ENCODE assay signal across 21 cellular contexts in the genomic region with DNA sequence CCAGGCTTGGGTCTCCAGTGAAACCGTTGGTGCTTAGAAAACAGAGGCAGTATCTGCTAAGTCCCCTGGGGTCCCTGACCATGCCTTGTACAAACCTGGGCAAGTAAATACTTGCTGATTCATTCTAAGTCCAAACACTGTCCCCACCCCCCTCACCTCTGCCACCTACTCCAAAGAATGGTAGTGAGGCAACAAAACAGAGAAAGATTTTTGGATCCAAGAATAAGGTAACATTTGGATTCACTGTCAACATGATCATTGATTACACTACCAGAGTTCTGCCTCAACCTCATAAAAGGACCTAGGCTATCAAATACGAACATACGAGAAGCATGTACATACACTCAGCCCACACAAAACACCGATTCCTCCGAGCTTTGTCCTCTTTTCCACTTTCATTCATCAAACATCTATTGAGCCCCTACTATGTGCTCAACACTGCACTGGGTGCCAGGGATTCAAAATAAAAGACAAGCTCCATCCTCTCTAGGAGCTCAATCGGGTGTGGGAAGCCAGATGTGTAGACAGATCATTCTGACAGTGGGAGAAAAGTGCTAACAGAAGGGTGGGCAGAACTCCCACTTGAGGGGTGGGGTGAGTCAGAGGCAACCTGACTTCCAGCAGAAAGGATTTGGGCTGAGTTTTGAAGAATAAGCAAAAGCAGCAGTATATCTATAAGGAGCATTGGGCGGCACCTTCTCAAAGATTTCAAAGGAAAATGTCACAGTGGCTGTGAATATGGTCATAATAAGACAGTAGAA.
A peak's percentile ranks its signal among the peaks of the same experiment; 100 is the strongest.
DNase-seq lines count a peak whose midpoint lies in the region; ATAC-seq, FAIRE-seq and TF ChIP-seq lines count a peak whose summit lies in the region.
"Had no signal": no experiment of that assay in that cellular context is flagged by ENCODE, and none has a peak within 500 bp of the region (broad histone marks: within the 10 kb centered on the region; RNA-seq: fewer than 3 reads in every experiment).

No MANE protein-coding gene starts in this region.

- TF ChIP-seq CTCF in liver (IDR thresholded peaks at IDR 0.05; ENCODE audit: low read depth, low read length, missing input control), result no peak
- no peak for TF ChIP-seq CTCF in HepG2 (CRISPR knock-in tag; IDR thresholded peaks at IDR 0.05)
- no peak for TF ChIP-seq CTCF in Loucy (conservative IDR thresholded peaks at IDR 0.05; ENCODE audit: low read length)
- no peak for TF ChIP-seq CTCF in left ventricle myocardium inferior (IDR thresholded peaks at IDR 0.05; ENCODE audit: borderline replicate concordance)

- TF ChIP-seq POLR2A in HepG2 (IDR thresholded peaks at IDR 0.05; ENCODE audit: insufficient read depth in 1 of 2, low read depth in 2 of 2, low read length in 2 of 2), result no peak

- peaks cover 2 to 20% (median 8%) of the 10 kb centered on the region in 4 donors for H3K4me1 ChIP-seq in liver (ENCODE audit: control insufficient read depth in 4 of 4, insufficient read depth in 4 of 4, low read length in 3 of 4)
- H3K4me1 ChIP-seq in HepG2 (ENCODE audit: insufficient read depth, low read length), result peaks cover 1% of the 10 kb centered on the region; the same call in 1 of the 2 replicates
- peaks cover 84% of the 10 kb centered on the region for H3K4me1 ChIP-seq in Loucy (ENCODE audit: insufficient read depth, low read length, poor library complexity, severe bottlenecking)
- H3K4me1 ChIP-seq in left ventricle myocardium inferior, result no peaks in the 10 kb centered on the region

- H3K9ac ChIP-seq in liver (ENCODE audit: low read depth in 1 of 2, low read length in 2 of 2) (no peak overlapping the region), HepG2 (ENCODE audit: insufficient read depth, low read depth, low read length) (no peak overlapping the region), Loucy (ENCODE audit: low read depth, low read length, poor library complexity, severe bottlenecking) (peak overlapping the region; percentile 17)
- H3K9ac ChIP-seq: BLaER1 treated with 17β-estradiol and CSF1 and Interleukin-3, amounts not matched to agents 10 nM and 100 nM; GM23248 had no signal

- in situ Hi-C loops in HepG2 (cut with HindIII; ENCODE audit: extremely low pct_ligation_motif_present, low pct_unique_long_range_greater_than_20kb), result no loop called here

- H3K27me3 ChIP-seq in liver (ENCODE audit: control insufficient read depth in 4 of 4, insufficient read depth in 4 of 4, low read length in 3 of 4) (no peaks in the 10 kb centered on the region), HepG2 (ENCODE audit: control insufficient read depth in 1 of 2, insufficient read depth in 2 of 2, low read length in 2 of 2) (no peaks in the 10 kb centered on the region), Loucy (ENCODE audit: insufficient read depth, low read length, poor library complexity, severe bottlenecking) (no peaks in the 10 kb centered on the region), left ventricle myocardium inferior (ENCODE audit: low read depth) (peaks cover 11% of the 10 kb centered on the region)
- H3K27me3 ChIP-seq: BLaER1 treated with 17β-estradiol and CSF1 and Interleukin-3, amounts not matched to agents 10 nM and 100 nM had no signal

- no peak overlapping the region for H3K4me3 ChIP-seq in liver (ENCODE audit: low read depth in 1 of 3, low read length in 3 of 3)
- H3K4me3 ChIP-seq in HepG2 (replicated peaks in 1 of 3; ENCODE audit: insufficient read depth in 1 of 3, low read depth in 2 of 3, low read length in 3 of 3), result no peak overlapping the region
- no peak overlapping the region for H3K4me3 ChIP-seq in Loucy (ENCODE audit: low read length, poor library complexity, severe bottlenecking)
- H3K4me3 ChIP-seq in left ventricle myocardium inferior, result no peak overlapping the region
- H3K4me3 ChIP-seq: BLaER1 treated with 17β-estradiol and CSF1 and Interleukin-3, amounts not matched to agents 10 nM and 100 nM; GM23248 had no signal

- H3K79me2 ChIP-seq in HepG2 (ENCODE audit: insufficient read depth, low read length) (no peaks in the 10 kb centered on the region), Loucy (ENCODE audit: insufficient read depth, low read length) (peaks cover 78% of the 10 kb centered on the region)

- H3K9me3 ChIP-seq in liver (ENCODE audit: control insufficient read depth in 4 of 4, low read length in 3 of 4) (no peaks in the 10 kb centered on the region), HepG2 (ENCODE audit: low read length) (no peaks in the 10 kb centered on the region), Loucy (ENCODE audit: insufficient read depth, low read depth, low read length) (no peaks in the 10 kb centered on the region), left ventricle myocardium inferior (replicated peaks) (peaks cover 5% of the 10 kb centered on the region)

- no peak for FAIRE-seq in HepG2 (lab: Jason Lieb, UNC)
- FAIRE-seq: A204.1, GM12891, GM18507, H1 had no signal

- POLR2A ChIA-PET in HepG2 (lab: Yijun Ruan, JAX), result no interaction called here

- no peaks in the 10 kb centered on the region for H3K9me2 ChIP-seq in Loucy (replicated peaks; ENCODE audit: low read depth, low read length)

- H3K27ac ChIP-seq in liver (ENCODE audit: low read depth in 1 of 2, low read length in 2 of 2), result peak overlapping the region; percentile 3 to 28
- no peak overlapping the region for H3K27ac ChIP-seq in HepG2 (ENCODE audit: extremely low read length, insufficient read depth, low read length)
- no peak overlapping the region for H3K27ac ChIP-seq in left ventricle myocardium inferior (replicated peaks)
- H3K27ac ChIP-seq: 22Rv1; BLaER1 treated with 17β-estradiol and CSF1 and Interleukin-3, amounts not matched to agents 10 nM and 100 nM; GM23248 had no signal

- 71% methylated on average over 7 of the region's 7 CpGs for WGBS in liver
- 38% methylated on average over 7 of the region's 7 CpGs for WGBS in HepG2 (ENCODE audit: low lambda C conversion rate)

- H4K20me1 ChIP-seq in HepG2 (ENCODE audit: insufficient read depth, low read length), result no peaks in the 10 kb centered on the region
- H4K20me1 ChIP-seq in Loucy (ENCODE audit: insufficient read depth, low read length, poor library complexity, severe bottlenecking), result no peaks in the 10 kb centered on the region
- H4K20me1 ChIP-seq: BLaER1 treated with 17β-estradiol and CSF1 and Interleukin-3, amounts not matched to agents 10 nM and 100 nM had no signal

- intact Hi-C loops in HepG2 (cut with micrococcal nuclease; ENCODE audit: unreplicated experiment) (no loop called here), left ventricle myocardium inferior (cut with micrococcal nuclease) (no loop called here)

- TF ChIP-seq RAD21 in liver (IDR thresholded peaks at IDR 0.05) (peak in 1 of 2 donors; percentile 31), HepG2 (CRISPR knock-in tag; IDR thresholded peaks at IDR 0.05) (no peak)

- no peaks in the 10 kb centered on the region for H3K36me3 ChIP-seq in liver (ENCODE audit: control insufficient read depth in 4 of 4, insufficient read depth in 3 of 4, low read depth in 1 of 4, low read length in 3 of 4)
- H3K36me3 ChIP-seq in HepG2 (replicated peaks in 1 of 2; ENCODE audit: control insufficient read depth in 1 of 2, insufficient read depth in 2 of 2, low read length in 2 of 2), result no peaks in the 10 kb centered on the region
- H3K36me3 ChIP-seq in Loucy (ENCODE audit: insufficient read depth, low read length), result no peaks in the 10 kb centered on the region; the same call in 1 of the 2 replicates
- H3K36me3 ChIP-seq in left ventricle myocardium inferior, result no peaks in the 10 kb centered on the region
- H3K36me3 ChIP-seq: BLaER1 treated with 17β-estradiol and CSF1 and Interleukin-3, amounts not matched to agents 10 nM and 100 nM had no signal

- CTCF ChIA-PET in HepG2 (lab: Yijun Ruan, JAX; ENCODE audit: low intra/inter-chr PET ratio, low total read pairs), result no interaction called here

- peaks cover 3% of the 10 kb centered on the region; the same call in 1 of the 2 replicates for H3F3A ChIP-seq in Loucy (ENCODE audit: low read depth)

- no TSS peak for BruUV-seq in HepG2 (replicated peaks; lab: Mats Ljungman, UMichigan)

- ATAC-seq in HepG2 (no peak), left lobe of liver (peak; percentile 76), GM21526 (IDR thresholded peaks at IDR 0.05; ENCODE audit: low FRiP score, unreplicated experiment) (no peak)

- H3K4me2 ChIP-seq in HepG2 (ENCODE audit: low read depth, low read length) (no peak overlapping the region), Loucy (ENCODE audit: low read depth, low read length, poor library complexity, severe bottlenecking) (peak overlapping the region; percentile 6)

- DNase-seq in HepG2 (ENCODE audit: low spot score) (no peak), left lobe of liver (ENCODE audit: low spot score) (no peak), putamen (ENCODE audit: low spot score) (peak; percentile 32), mesenteric fat pad (ENCODE audit: low spot score) (no peak), left ventricle myocardium inferior (no peak)
- DNase-seq: CD4-positive, alpha-beta T cell; CD8-positive, alpha-beta memory T cell; DMS53; DMS79 treated with DMSO at 0.1 percent for 48 hours; GF-D8; H7 had no signal

- H2AFZ ChIP-seq in HepG2 (ENCODE audit: low read length) (no peak overlapping the region), Loucy (ENCODE audit: low read length) (no peak overlapping the region)
- H2AFZ ChIP-seq: GM23248 had no signal

- TF ChIP-seq EP300 in HepG2 (IDR thresholded peaks at IDR 0.05; ENCODE audit: low read depth in 2 of 2, low read length in 2 of 2) (no peak), HepG2 (CRISPR knock-in tag; IDR thresholded peaks at IDR 0.05; ENCODE audit: borderline replicate concordance) (no peak)

TF ChIP-seq in HepG2, 621 proteins besides CTCF, POLR2A, EP300 and RAD21 (continues in another document):
- TF ChIP-seq, protein P1, sequence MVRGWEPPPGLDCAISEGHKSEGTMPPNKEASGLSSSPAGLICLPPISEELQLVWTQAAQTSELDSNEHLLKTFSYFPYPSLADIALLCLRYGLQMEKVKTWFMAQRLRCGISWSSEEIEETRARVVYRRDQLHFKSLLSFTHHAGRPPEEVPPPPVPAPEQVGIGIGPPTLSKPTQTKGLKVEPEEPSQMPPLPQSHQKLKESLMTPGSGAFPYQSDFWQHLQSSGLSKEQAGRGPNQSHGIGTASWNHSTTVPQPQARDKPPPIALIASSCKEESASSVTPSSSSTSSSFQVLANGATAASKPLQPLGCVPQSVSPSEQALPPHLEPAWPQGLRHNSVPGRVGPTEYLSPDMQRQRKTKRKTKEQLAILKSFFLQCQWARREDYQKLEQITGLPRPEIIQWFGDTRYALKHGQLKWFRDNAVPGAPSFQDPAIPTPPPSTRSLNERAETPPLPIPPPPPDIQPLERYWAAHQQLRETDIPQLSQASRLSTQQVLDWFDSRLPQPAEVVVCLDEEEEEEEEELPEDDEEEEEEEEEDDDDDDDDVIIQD (CRISPR knock-in tag; IDR thresholded peaks at IDR 0.05; ENCODE audit: low read depth), result no peak
- TF ChIP-seq RXRB (CRISPR knock-in tag; IDR thresholded peaks at IDR 0.05; ENCODE audit: borderline replicate concordance) (no peak), ZNF616 (CRISPR knock-in tag; IDR thresholded peaks at IDR 0.05; ENCODE audit: low read depth) (no peak)

Comparison
In these comparisons a context has a peak if more than half of its experiments do, and no peak if none do; other contexts are left out.
1. H3K27ac ChIP-seq: peak in liver (2 of 2); none in HepG2 (single experiment) and left ventricle myocardium inferior (single experiment).